2 cellular contexts compared by ENCODE assay signal in the genomic region with DNA sequence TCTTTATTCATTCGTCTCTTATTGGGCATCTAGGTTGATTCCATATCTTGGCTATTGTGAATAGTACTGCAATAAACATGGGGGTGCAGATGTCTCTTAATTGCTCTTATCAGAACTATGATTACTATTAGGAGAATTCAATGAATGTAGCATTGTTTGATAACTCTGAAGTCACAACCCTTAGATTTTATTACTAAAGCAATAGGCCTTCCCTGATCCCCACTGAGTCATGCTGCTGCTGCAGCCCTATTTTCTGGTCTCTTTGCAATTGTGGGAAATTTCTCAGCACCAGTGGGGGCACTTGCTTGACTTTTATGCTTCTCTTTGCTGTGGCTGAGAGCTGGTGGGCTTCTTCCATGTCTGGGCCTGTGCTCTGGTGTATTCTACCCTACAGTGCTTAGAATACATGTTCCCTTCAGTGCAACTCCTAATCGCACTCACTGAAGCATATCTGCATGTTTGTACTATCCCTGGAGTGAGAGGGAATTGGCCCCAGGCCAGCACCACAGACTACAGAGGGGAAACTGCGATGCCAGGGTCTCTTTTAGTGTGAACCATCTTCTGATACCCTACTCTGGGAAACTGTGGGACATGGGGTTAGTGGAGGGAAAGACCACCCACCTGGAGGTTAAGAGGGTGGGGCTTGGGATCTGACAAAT.
TF ChIP-seq lines count a peak whose summit lies in the region.

No MANE protein-coding gene starts in this region.

TF ChIP-seq in IMR-90, 13 proteins besides CTCF, POLR2A, EP300 and RAD21:
- TF ChIP-seq, protein P1, sequence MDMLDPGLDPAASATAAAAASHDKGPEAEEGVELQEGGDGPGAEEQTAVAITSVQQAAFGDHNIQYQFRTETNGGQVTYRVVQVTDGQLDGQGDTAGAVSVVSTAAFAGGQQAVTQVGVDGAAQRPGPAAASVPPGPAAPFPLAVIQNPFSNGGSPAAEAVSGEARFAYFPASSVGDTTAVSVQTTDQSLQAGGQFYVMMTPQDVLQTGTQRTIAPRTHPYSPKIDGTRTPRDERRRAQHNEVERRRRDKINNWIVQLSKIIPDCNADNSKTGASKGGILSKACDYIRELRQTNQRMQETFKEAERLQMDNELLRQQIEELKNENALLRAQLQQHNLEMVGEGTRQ (IDR thresholded peaks at IDR 0.05; ENCODE audit: low read depth, low read length), result no peak
- TF ChIP-seq RCOR1 (IDR thresholded peaks at IDR 0.05; ENCODE audit: insufficient replicate concordance, low read length) (no peak), SMC3 (IDR thresholded peaks at IDR 0.05; ENCODE audit: low read depth, low read length) (no peak)

TF ChIP-seq in HepG2, 621 proteins besides CTCF, POLR2A, EP300 and RAD21:
- TF ChIP-seq ARID2 (CRISPR knock-in tag; IDR thresholded peaks at IDR 0.05; ENCODE audit: borderline replicate concordance) (no peak), MIER3 (CRISPR knock-in tag; IDR thresholded peaks at IDR 0.05; ENCODE audit: borderline replicate concordance) (no peak), ZNF703 (CRISPR knock-in tag; IDR thresholded peaks at IDR 0.05; ENCODE audit: borderline replicate concordance) (no peak), ZNF780A (CRISPR knock-in tag; IDR thresholded peaks at IDR 0.05) (no peak), RFX3 (CRISPR knock-in tag; IDR thresholded peaks at IDR 0.05) (no peak), ZNF572 (CRISPR knock-in tag; IDR thresholded peaks at IDR 0.05) (no peak), CENPX (CRISPR knock-in tag; IDR thresholded peaks at IDR 0.05) (no peak), MAZ (IDR thresholded peaks at IDR 0.05; ENCODE audit: borderline replicate concordance, low read depth, low read length) (no peak), MAZ (CRISPR knock-in tag; IDR thresholded peaks at IDR 0.05; ENCODE audit: low read depth) (no peak), ZNF891 (CRISPR knock-in tag; IDR thresholded peaks at IDR 0.05) (no peak), ZNF207 (IDR thresholded peaks at IDR 0.05; ENCODE audit: borderline replicate concordance) (no peak)
- TF ChIP-seq, protein P2, sequence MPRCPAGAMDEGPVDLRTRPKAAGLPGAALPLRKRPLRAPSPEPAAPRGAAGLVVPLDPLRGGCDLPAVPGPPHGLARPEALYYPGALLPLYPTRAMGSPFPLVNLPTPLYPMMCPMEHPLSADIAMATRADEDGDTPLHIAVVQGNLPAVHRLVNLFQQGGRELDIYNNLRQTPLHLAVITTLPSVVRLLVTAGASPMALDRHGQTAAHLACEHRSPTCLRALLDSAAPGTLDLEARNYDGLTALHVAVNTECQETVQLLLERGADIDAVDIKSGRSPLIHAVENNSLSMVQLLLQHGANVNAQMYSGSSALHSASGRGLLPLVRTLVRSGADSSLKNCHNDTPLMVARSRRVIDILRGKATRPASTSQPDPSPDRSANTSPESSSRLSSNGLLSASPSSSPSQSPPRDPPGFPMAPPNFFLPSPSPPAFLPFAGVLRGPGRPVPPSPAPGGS (CRISPR knock-in tag; IDR thresholded peaks at IDR 0.05), result no peak
TF ChIP-seq in HepG2: peak in this region for 0.
